17 cellular contexts compared by ENCODE assay signal in genomic region chr12:132428872-132429121, GRCh38.
DNase-seq lines count a peak whose midpoint lies in the region; ATAC-seq and TF ChIP-seq lines count a peak whose summit lies in the region.
"Had no signal": no experiment of that assay in that cellular context is flagged by ENCODE, and none has a peak within 500 bp of the region (broad histone marks: within the 10 kb centered on the region; RNA-seq: fewer than 3 reads in every experiment).

No MANE protein-coding gene starts in this region.

- H3K27ac ChIP-seq in RWPE1 (peak overlapping the region; percentile 96), hepatocyte (peak overlapping the region; percentile 44)
- H3K27ac ChIP-seq: 22Rv1, testis had no signal

- H3K4me1 ChIP-seq in hepatocyte (ENCODE audit: insufficient read depth) = peaks cover 50% of the 10 kb centered on the region
- H3K4me1 ChIP-seq: HAP-1 had no signal

- H3K4me2 ChIP-seq in hepatocyte = peak overlapping the region; percentile 67

- TF ChIP-seq CTCF in RWPE1 (conservative IDR thresholded peaks at IDR 0.05; ENCODE audit: low read depth) (no peak), hepatocyte (IDR thresholded peaks at IDR 0.05; ENCODE audit: poor library complexity) (no peak)

- no peaks in the 10 kb centered on the region for H3K36me3 ChIP-seq in hepatocyte (replicated peaks; ENCODE audit: insufficient read depth, low read depth)
- H3K36me3 ChIP-seq: esophagus squamous epithelium, HAP-1 had no signal

- peaks cover 13% of the 10 kb centered on the region for H3K27me3 ChIP-seq in hepatocyte
- H3K27me3 ChIP-seq: testis had no signal

- H3K9me2 ChIP-seq in hepatocyte (replicated peaks; ENCODE audit: insufficient read depth) = no peaks in the 10 kb centered on the region

- no peaks in the 10 kb centered on the region for H3K9me3 ChIP-seq in hepatocyte (ENCODE audit: low read depth)
- H3K9me3 ChIP-seq: HAP-1, testis had no signal

- DNase-seq in DMS 273 (lab: John Stamatoyannopoulos, UW; ENCODE audit: unreplicated experiment) (peak; percentile 85), DMS 273 treated with DMSO at 0.1 percent for 48 hours (lab: John Stamatoyannopoulos, UW) (no peak), RWPE1 (ENCODE audit: low spot score) (no peak), hepatocyte (ENCODE audit: low spot score) (no peak), retina (peak; percentile 70), NCI-H2081 treated with DMSO at 0.1 percent for 48 hours (lab: John Stamatoyannopoulos, UW) (no peak)
- DNase-seq in central memory CD4-positive, alpha-beta T cell = no peak
- DNase-seq: activated CD4-positive, alpha-beta T cell treated with anti-CD3 and anti-CD28 coated beads, Interleukin-2, amount 50 U/mL, for 1 hour; activated effector memory CD4-positive, alpha-beta T cell treated with anti-CD3 and anti-CD28 coated beads, Interleukin-2, amount 50 U/mL, for 16 hours; Caco-2; esophagus squamous epithelium; NCI-H1436 treated with DMSO at 0.1 percent for 48 hours; T-helper 1 cell; testis had no signal

- POLR2A ChIA-PET in RWPE1 (lab: Yijun Ruan, JAX; ENCODE audit: low non-redundant PET) = no interaction called here

- no peaks in the 10 kb centered on the region for H4K20me1 ChIP-seq in hepatocyte (ENCODE audit: insufficient read depth, poor library complexity, severe bottlenecking)

- no peak overlapping the region for H3K4me3 ChIP-seq in hepatocyte
- H3K4me3 ChIP-seq: HAP-1, testis had no signal

- WGBS in hepatocyte (ENCODE audit: low lambda C conversion rate, missing lambda C conversion rate) = 41% methylated on average over 7 of the region's 7 CpGs

- CTCF ChIA-PET in RWPE1 (lab: Yijun Ruan, JAX) = interaction anchor here (0.7 to 1.6 kb wide), 2 partner anchors 13 to 98 kb away, joined by 3 to 5 read pairs; no protein-coding TSS in a partner anchor

- H2AFZ ChIP-seq in hepatocyte = no peak overlapping the region

- no peaks in the 10 kb centered on the region for H3K79me2 ChIP-seq in hepatocyte

- no peak for ATAC-seq in HG03442 (IDR thresholded peaks at IDR 0.05; ENCODE audit: unreplicated experiment)

Comparison
In these comparisons a context has a peak if more than half of its experiments do, and no peak if none do; other contexts are left out.
1. DNase-seq: peak in DMS 273 (single experiment) and retina (single experiment); none in DMS 273 treated with DMSO at 0.1 percent for 48 hours (single experiment), RWPE1 (single experiment), hepatocyte (single experiment), NCI-H2081 treated with DMSO at 0.1 percent for 48 hours (single experiment) and central memory CD4-positive, alpha-beta T cell (single experiment).